In genomic region chr15:62254137-62254934, GRCh38 we compare ENCODE assay signal across 8 cellular contexts.
A peak's percentile ranks its signal among the peaks of the same experiment; 100 is the strongest.
DNase-seq lines count a peak whose midpoint lies in the region; ATAC-seq and TF ChIP-seq lines count a peak whose summit lies in the region.

No MANE protein-coding gene starts in this region.

- no peak for ATAC-seq in GM19455 (IDR thresholded peaks at IDR 0.05; ENCODE audit: unreplicated experiment)

- H3K27ac ChIP-seq in ascending aorta, result no peak overlapping the region

- intact Hi-C loops in ascending aorta (cut with DNase I), result no loop called here

- H3K36me3 ChIP-seq in ascending aorta, result no peaks in the 10 kb centered on the region

- H3K4me3 ChIP-seq in ascending aorta, result no peak overlapping the region

- peak in 2 of 3 experiments; percentile 27 to 55 for TF ChIP-seq CTCF in ascending aorta (IDR thresholded peaks at IDR 0.05)

- H3K4me1 ChIP-seq in ascending aorta, result no peaks in the 10 kb centered on the region

- H3K9me3 ChIP-seq in ascending aorta, result no peaks in the 10 kb centered on the region

- DNase-seq in DMS153 treated with DMSO at 0.1 percent for 48 hours (lab: John Stamatoyannopoulos, UW; ENCODE audit: unreplicated experiment) (peak; percentile 6), HuH-7.5 (ENCODE audit: low spot score) (peak; percentile 57), T follicular helper cell (ENCODE audit: low read depth) (peak; percentile 28), ascending aorta (ENCODE audit: low spot score in 2 of 2) (peak in 1 of 2 donors; percentile 70), iPS-NIHi7 (ENCODE audit: extremely low spot score) (peak; percentile 81), DMS79 treated with DMSO at 0.1 percent for 48 hours (lab: John Stamatoyannopoulos, UW) (no peak)
- peak; percentile 35 to 63 (median 56) for DNase-seq in stimulated activated CD4-positive, alpha-beta T cell treated with anti-CD3 and anti-CD28 coated beads, Interleukin-1b, Interleukin-23, amount 100 ng/mL, for 24 hours (ENCODE audit: low read depth in 4 of 4, low spot score in 1 of 4)

- no peaks in the 10 kb centered on the region for H3K27me3 ChIP-seq in ascending aorta
